In genomic region chr12:2149091-2149490, GRCh38 we compare ENCODE assay signal across 21 cellular contexts.
DNase-seq lines count a peak whose midpoint lies in the region; ATAC-seq and TF ChIP-seq lines count a peak whose summit lies in the region.
"Had no signal": no experiment of that assay in that cellular context is flagged by ENCODE, and none has a peak within 500 bp of the region (broad histone marks: within the 10 kb centered on the region; RNA-seq: fewer than 3 reads in every experiment).

No MANE protein-coding gene starts in this region.

- no peak for TF ChIP-seq CTCF in ascending aorta (IDR thresholded peaks at IDR 0.05)

- no peaks in the 10 kb centered on the region for H3K9me3 ChIP-seq in ascending aorta
- H3K9me3 ChIP-seq: BLaER1, Caco-2 had no signal

- H3K27me3 ChIP-seq in ascending aorta (no peaks in the 10 kb centered on the region), rectal smooth muscle tissue (ENCODE audit: control insufficient read depth, insufficient read depth, low read length) (no peaks in the 10 kb centered on the region)
- H3K27me3 ChIP-seq: BLaER1 had no signal

- H3K36me3 ChIP-seq in ascending aorta (no peaks in the 10 kb centered on the region), rectal smooth muscle tissue (ENCODE audit: control insufficient read depth, insufficient read depth, low read length) (no peaks in the 10 kb centered on the region)
- H3K36me3 ChIP-seq: BLaER1 had no signal

- H3K4me1 ChIP-seq in ascending aorta = peaks cover 9 to 47% of the 10 kb centered on the region in 2 donors
- H3K4me1 ChIP-seq in rectal smooth muscle tissue (ENCODE audit: control insufficient read depth, insufficient read depth, low read length) = peaks cover 37% of the 10 kb centered on the region
- H3K4me1 ChIP-seq: BLaER1 had no signal

- no peak overlapping the region for H3K9ac ChIP-seq in rectal smooth muscle tissue (ENCODE audit: low read length)
- H3K9ac ChIP-seq: BLaER1, KMS-11 had no signal

- ATAC-seq in GM18858 (IDR thresholded peaks at IDR 0.05; ENCODE audit: unreplicated experiment) = no peak
- ATAC-seq: GM12878, HCT116 had no signal

- DNase-seq in G401 (ENCODE audit: low spot score) (peak; percentile 41), ascending aorta (ENCODE audit: low spot score in 2 of 2) (no peak), fibroblast of gingiva (ENCODE audit: low read depth) (peak; percentile 64), A172 (ENCODE audit: low spot score) (no peak), NCI-H2171 treated with DMSO at 0.1 percent for 48 hours (lab: John Stamatoyannopoulos, UW) (no peak)
- DNase-seq: Caco-2; CD4-positive, alpha-beta T cell; DMS 273 treated with DMSO at 0.1 percent for 48 hours; DMS79 treated with DMSO at 0.1 percent for 48 hours; NCI-H1092 treated with DMSO at 0.1 percent for 48 hours; NCI-H1436 treated with DMSO at 0.1 percent for 48 hours; NCI-H1930; NCI-H226; NCI-H510A treated with DMSO at 0.1 percent for 48 hours; NCI-H748 treated with DMSO at 0.1 percent for 48 hours had no signal

- intact Hi-C loops in ascending aorta (cut with DNase I) = no loop called here

- H3K4me3 ChIP-seq in ascending aorta (no peak overlapping the region), rectal smooth muscle tissue (ENCODE audit: low read length) (no peak overlapping the region)
- H3K4me3 ChIP-seq: BLaER1, GM12878 had no signal

- in situ Hi-C loops in G401 (cut with HindIII; ENCODE audit: low sequenced_read_pairs) = no loop called here

- H3K27ac ChIP-seq in ascending aorta = peak overlapping the region; percentile 58
- peak overlapping the region; percentile 15 for H3K27ac ChIP-seq in rectal smooth muscle tissue (ENCODE audit: low read depth, low read length)
- H3K27ac ChIP-seq: BLaER1, KMS-11 had no signal

Comparison
In these comparisons a context has a peak if more than half of its experiments do, and no peak if none do; other contexts are left out.
1. DNase-seq: peak in G401 (single experiment) and fibroblast of gingiva (single experiment); none in ascending aorta (0 of 2), A172 (single experiment) and NCI-H2171 treated with DMSO at 0.1 percent for 48 hours (single experiment).